Comparison of ENCODE assay signal across 25 cellular contexts in genomic region chr13:113560645-113561416, GRCh38. TPM values are rescaled to one million over a fixed set of nuclear protein-coding genes. Genes with fewer than 3 reads are reported as not detected.
DNase-seq lines count a peak whose midpoint lies in the region; ATAC-seq and TF ChIP-seq lines count a peak whose summit lies in the region.
"Had no signal": no experiment of that assay in that cellular context is flagged by ENCODE, and none has a peak within 500 bp of the region (broad histone marks: within the 10 kb centered on the region; RNA-seq: fewer than 3 reads in every experiment).

No MANE protein-coding gene starts in this region.

- intact Hi-C loops in upper lobe of right lung (cut with DNase I) = no loop called here

- no peaks in the 10 kb centered on the region for H3K9me3 ChIP-seq in lung (ENCODE audit: control insufficient read depth in 2 of 2, insufficient read depth in 1 of 2, low read length in 1 of 2)
- no peaks in the 10 kb centered on the region for H3K9me3 ChIP-seq in upper lobe of right lung
- H3K9me3 ChIP-seq: mucosa of descending colon had no signal

- peak; percentile 14 for DNase-seq in activated effector memory CD4-positive, alpha-beta T cell treated with anti-CD3 and anti-CD28 coated beads, Interleukin-2, amount 50 U/mL, for 16 hours
- no peak for DNase-seq in activated effector memory CD4-positive, alpha-beta T cell treated with Interleukin-2 at 50 U/mL for 16 hours
- peak; percentile 16 for DNase-seq in ecto neural progenitor cell (ENCODE audit: low spot score)
- peak; percentile 10 for DNase-seq in lung (ENCODE audit: low spot score)
- DNase-seq in upper lobe of right lung = peak; percentile 46
- no peak for DNase-seq in SKM-1 (lab: John Stamatoyannopoulos, UW; ENCODE audit: unreplicated experiment)
- DNase-seq: activated CD4-positive, alpha-beta T cell treated with anti-CD3 and anti-CD28 coated beads, Interleukin-2, amount 50 U/mL, for 1 hour; AML-193; CD4-positive, alpha-beta memory T cell; central memory CD4-positive, alpha-beta T cell; HFFc6; hypothalamus; mucosa of descending colon; NCI-H1694; OCI-M1; right cardiac atrium; Right ventricle myocardium superior; substantia nigra; SW 1271; T-helper 9 cell had no signal

- 83 to 86% methylated on average over 18 of the region's 18 CpGs for WGBS in lung, 2 donors

- H3K27ac ChIP-seq in lung (ENCODE audit: low read depth in 1 of 2, low read length in 1 of 2) (no peak overlapping the region), upper lobe of right lung (no peak overlapping the region)
- H3K27ac ChIP-seq: dorsolateral prefrontal cortex, parathyroid adenoma, WERI-Rb-1 had no signal

- H3K27me3 ChIP-seq in lung (ENCODE audit: control insufficient read depth, insufficient read depth) (no peaks in the 10 kb centered on the region), upper lobe of right lung (no peaks in the 10 kb centered on the region)
- H3K27me3 ChIP-seq: dorsolateral prefrontal cortex had no signal

- H3K36me3 ChIP-seq in lung (ENCODE audit: control insufficient read depth in 2 of 2, insufficient read depth in 2 of 2, low read length in 2 of 2) (no peaks in the 10 kb centered on the region), upper lobe of right lung (no peaks in the 10 kb centered on the region)
- H3K36me3 ChIP-seq: WERI-Rb-1 had no signal

- ATAC-seq in lung (ENCODE audit: insufficient read depth, low FRiP score) (no peak), upper lobe of right lung (no peak), HG02588 (IDR thresholded peaks at IDR 0.05; ENCODE audit: unreplicated experiment) (no peak), GM18907 (IDR thresholded peaks at IDR 0.05; ENCODE audit: unreplicated experiment) (no peak)
- ATAC-seq: mucosa of descending colon, right cardiac atrium had no signal

- H3K4me3 ChIP-seq in lung (no peak overlapping the region), upper lobe of right lung (no peak overlapping the region)
- H3K4me3 ChIP-seq: dorsolateral prefrontal cortex, mucosa of descending colon had no signal

- TF ChIP-seq CTCF in lung (IDR thresholded peaks at IDR 0.05; ENCODE audit: control extremely low read depth, extremely low read depth) = no peak
- no peak for TF ChIP-seq CTCF in upper lobe of right lung (IDR thresholded peaks at IDR 0.05)

- no peaks in the 10 kb centered on the region for H3K4me1 ChIP-seq in lung (ENCODE audit: control insufficient read depth in 2 of 2, insufficient read depth in 2 of 2, low read length in 2 of 2)
- H3K4me1 ChIP-seq in upper lobe of right lung = no peaks in the 10 kb centered on the region
- H3K4me1 ChIP-seq: parathyroid adenoma had no signal

RNA-seq across cellular contexts. Expression of gene TFDP1, which starts 23.7 kb away (rescaled TPM):
- total RNA-seq in lung (10 to 100 TPM; 44.1 to 44.2 TPM), upper lobe of right lung (42.3 TPM)
- 10 to 100 TPM; 19.6 to 36.6 TPM for polyA plus RNA-seq in lung

Comparison
In these comparisons a context has a peak if more than half of its experiments do, and no peak if none do; other contexts are left out.
1. DNase-seq: peak in activated effector memory CD4-positive, alpha-beta T cell treated with anti-CD3 and anti-CD28 coated beads, Interleukin-2, amount 50 U/mL, for 16 hours (single experiment), ecto neural progenitor cell (single experiment), lung (single experiment) and upper lobe of right lung (single experiment); none in activated effector memory CD4-positive, alpha-beta T cell treated with Interleukin-2 at 50 U/mL for 16 hours (single experiment) and SKM-1 (single experiment).